8 cellular contexts compared by ENCODE assay signal in the genomic region with DNA sequence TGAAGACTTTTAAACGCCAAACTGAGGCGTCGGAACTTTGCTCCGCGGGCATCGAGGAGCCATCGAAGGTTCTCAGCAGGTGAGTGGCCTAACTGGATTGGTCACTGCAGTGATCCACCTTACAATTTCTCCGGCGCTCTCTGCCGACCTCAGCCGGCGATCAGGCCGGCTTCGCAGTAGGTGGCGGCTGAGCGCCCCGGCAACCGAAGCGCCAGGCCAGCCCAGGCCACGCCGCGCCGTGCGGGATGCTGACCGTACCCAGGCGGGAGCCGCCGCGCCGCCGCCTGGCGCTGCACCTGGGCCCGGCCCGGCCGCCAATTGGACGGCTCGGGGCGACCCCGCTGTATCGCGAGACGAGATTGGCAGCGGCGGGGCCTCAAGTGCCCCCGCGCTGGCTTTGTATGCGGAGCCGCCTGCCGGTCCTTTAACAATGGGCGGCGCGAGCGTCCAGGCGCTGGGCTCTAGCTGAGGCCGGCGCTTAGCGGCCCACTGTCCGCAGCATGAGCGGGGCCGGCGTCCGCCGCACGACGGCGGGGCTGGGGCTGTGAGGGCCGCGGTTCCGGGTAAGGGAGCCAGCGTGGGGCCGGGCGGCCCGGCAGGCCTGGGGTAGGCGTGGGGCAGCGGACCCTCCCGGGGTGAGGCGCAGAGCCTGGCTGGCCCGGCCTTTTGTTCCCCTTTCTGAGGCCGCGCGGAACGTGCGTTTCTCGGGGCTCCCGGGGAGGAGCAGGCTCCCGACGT. TPM values are rescaled to one million over a fixed set of nuclear protein-coding genes. Genes with fewer than 3 reads are reported as not detected.
DNase-seq lines count a peak whose midpoint lies in the region; ATAC-seq and TF ChIP-seq lines count a peak whose summit lies in the region.

A gene with protein sequence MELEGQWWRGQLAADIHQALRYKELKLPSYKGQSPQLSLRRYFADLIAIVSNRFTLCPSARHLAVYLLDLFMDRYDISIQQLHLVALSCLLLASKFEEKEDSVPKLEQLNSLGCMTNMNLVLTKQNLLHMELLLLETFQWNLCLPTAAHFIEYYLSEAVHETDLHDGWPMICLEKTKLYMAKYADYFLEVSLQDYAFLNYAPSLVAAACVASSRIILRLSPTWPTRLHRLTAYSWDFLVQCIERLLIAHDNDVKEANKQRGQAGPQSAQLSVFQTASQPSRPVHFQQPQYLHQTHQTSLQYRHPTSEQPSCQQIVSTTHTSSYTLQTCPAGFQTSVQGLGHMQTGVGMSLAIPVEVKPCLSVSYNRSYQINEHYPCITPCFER (plus strand): TSS at position 427 of the 738 bp plus-strand sequence. CDS start 811 bp downstream, outside the sequence.

- no peaks in the 10 kb centered on the region for H4K20me1 ChIP-seq in fibroblast of lung (ENCODE audit: control insufficient read depth, extremely low read depth, insufficient read depth, low read length)

- peak within 1 kb of the TSS; percentile 96 for H2AFZ ChIP-seq in fibroblast of lung (ENCODE audit: low read length)

- ATAC-seq in GM21526 (IDR thresholded peaks at IDR 0.05; ENCODE audit: low FRiP score, unreplicated experiment) = peak; percentile 82
- ATAC-seq in Panc1 = peak; percentile 97
- peak; percentile 94 for ATAC-seq in activated T-cell treated with anti-CD3 and anti-CD28 coated beads, Interleukin-2, amount 50 U/mL, for 72 hours (replicated peaks in 1 of 2)
- ATAC-seq in naive B cell (ENCODE audit: low read depth in 2 of 2) = peak; percentile 86

- H3K27ac ChIP-seq in Panc1 (ENCODE audit: low read length) = peak within 1 kb of the TSS; percentile 89
- peak within 1 kb of the TSS; percentile 82 for H3K27ac ChIP-seq in fibroblast of lung (ENCODE audit: insufficient read depth, low read length)

- intact Hi-C loops in Panc1 (cut with micrococcal nuclease; ENCODE audit: unreplicated experiment) = no loop called here

- peak within 1 kb of the TSS; percentile 85 for H3K4me2 ChIP-seq in fibroblast of lung (ENCODE audit: extremely low read depth, insufficient read depth, low read length)

- H3K36me3 ChIP-seq in Panc1 (ENCODE audit: control insufficient read depth, insufficient read depth, low read length) (no peaks in the 10 kb centered on the region), fibroblast of lung (ENCODE audit: control insufficient read depth, insufficient read depth, low read length) (no peaks in the 10 kb centered on the region)

- H3K27me3 ChIP-seq in Panc1 (ENCODE audit: control insufficient read depth, insufficient read depth, low read length) (peaks cover 2% of the 10 kb centered on the region), fibroblast of lung (ENCODE audit: control insufficient read depth, insufficient read depth, low read length) (no peaks in the 10 kb centered on the region)

- H3K9me3 ChIP-seq in Panc1 (ENCODE audit: control insufficient read depth, insufficient read depth, low read depth, low read length) (no peaks in the 10 kb centered on the region), fibroblast of lung (ENCODE audit: control insufficient read depth, insufficient read depth, low read depth, low read length) (no peaks in the 10 kb centered on the region)

- peak within 1 kb of the TSS; percentile 89 to 90 for H3K4me3 Mint-ChIP-seq in activated T-cell treated with anti-CD3 and anti-CD28 coated beads, Interleukin-2, amount 50 U/mL, for 72 hours
- H3K4me3 Mint-ChIP-seq in naive B cell = peak within 1 kb of the TSS; percentile 91 to 97 (median 94)

- CTCF ChIA-PET in Panc1 (lab: Charles Lee) = interaction anchor here (0.6 kb wide), 1 partner anchor 22 kb away, joined by 5 read pairs; no protein-coding TSS in a partner anchor

- peak within 1 kb of the TSS; percentile 49 for H3K27ac Mint-ChIP-seq in activated T-cell treated with anti-CD3 and anti-CD28 coated beads, Interleukin-2, amount 50 U/mL, for 72 hours
- H3K27ac Mint-ChIP-seq in naive B cell = peak within 1 kb of the TSS; percentile 86 to 96 (median 92)

- peaks cover 19% of the 10 kb centered on the region for H3K4me1 ChIP-seq in Panc1 (ENCODE audit: control insufficient read depth, insufficient read depth, low read length)
- H3K4me1 ChIP-seq in fibroblast of lung (ENCODE audit: control insufficient read depth, extremely low read depth, insufficient read depth, low read length) = no peaks in the 10 kb centered on the region

- H3K4me1 Mint-ChIP-seq in activated T-cell treated with anti-CD3 and anti-CD28 coated beads, Interleukin-2, amount 50 U/mL, for 72 hours (ENCODE audit: low read depth) = peaks cover 42% of the 10 kb centered on the region
- peaks cover 29 to 46% (median 41%) of the 10 kb centered on the region in 3 donors for H3K4me1 Mint-ChIP-seq in naive B cell

- peaks cover 29% of the 10 kb centered on the region for H3K79me2 ChIP-seq in fibroblast of lung (ENCODE audit: control insufficient read depth, insufficient read depth, low read length)

- in situ Hi-C loops in Panc1 (cut with HindIII; ENCODE audit: low pct_unique_long_range_greater_than_20kb, low sequenced_read_pairs) = no loop called here

- BruUV-seq in Panc1 (replicated peaks; lab: Mats Ljungman, UMichigan) = no TSS peak

- peaks cover 5 to 14% of the 10 kb centered on the region in 2 donors for H3K36me3 Mint-ChIP-seq in activated T-cell treated with anti-CD3 and anti-CD28 coated beads, Interleukin-2, amount 50 U/mL, for 72 hours (ENCODE audit: insufficient read depth in 2 of 2)
- no peaks in the 10 kb centered on the region for H3K36me3 Mint-ChIP-seq in naive B cell

- H3K4me3 ChIP-seq in Panc1 (ENCODE audit: low read depth in 2 of 2, low read length in 2 of 2) (peak within 1 kb of the TSS; percentile 88 to 90), fibroblast of lung (replicated peaks in 1 of 4; ENCODE audit: control extremely low read depth in 1 of 4, insufficient read depth in 1 of 4, low read depth in 3 of 4, low read length in 4 of 4) (peak within 1 kb of the TSS; percentile 73 to 92 (median 86))

- DNase-seq in DMS153 treated with DMSO at 0.1 percent for 48 hours (lab: John Stamatoyannopoulos, UW; ENCODE audit: unreplicated experiment) = peak; percentile 77
- peak; percentile 95 for DNase-seq in HuH-7 (ENCODE audit: low spot score)
- no peak for DNase-seq in Panc1 (ENCODE audit: low read depth, low spot score)
- DNase-seq in activated T-cell treated with anti-CD3 and anti-CD28 coated beads, Interleukin-2, amount 50 U/mL, for 72 hours = peak; percentile 89
- peak; percentile 89 to 90 for DNase-seq in fibroblast of lung (ENCODE audit: low read depth in 2 of 2)
- peak; percentile 86 for DNase-seq in naive B cell
- peak; percentile 67 for DNase-seq in stimulated activated CD8-positive, alpha-beta memory T cell treated with anti-CD3 and anti-CD28 coated beads, Interleukin-7, amount 100 ng/mL, for 48 hours (ENCODE audit: extremely low read depth in 1 of 2, low read depth in 1 of 2)

- POLR2A ChIA-PET in Panc1 (lab: Charles Lee) = no interaction called here

- peak within 1 kb of the TSS; percentile 92 for H3K9ac ChIP-seq in fibroblast of lung (ENCODE audit: insufficient read depth, low read length)

- H3K9me3 Mint-ChIP-seq in activated T-cell treated with anti-CD3 and anti-CD28 coated beads, Interleukin-2, amount 50 U/mL, for 72 hours = no peaks in the 10 kb centered on the region
- no peaks in the 10 kb centered on the region for H3K9me3 Mint-ChIP-seq in naive B cell

- TF ChIP-seq CTCF in Panc1 (IDR thresholded peaks at IDR 0.05) (peak; percentile 38), fibroblast of lung (conservative IDR thresholded peaks at IDR 0.05 in 1 of 2, IDR thresholded peaks at IDR 0.05 in 1 of 2; ENCODE audit: low read depth in 1 of 2, low read length in 2 of 2) (peak; percentile 5 to 10)

- peaks cover 8% of the 10 kb centered on the region for H3K27me3 Mint-ChIP-seq in activated T-cell treated with anti-CD3 and anti-CD28 coated beads, Interleukin-2, amount 50 U/mL, for 72 hours (ENCODE audit: low read depth)
- H3K27me3 Mint-ChIP-seq in naive B cell = no peaks in the 10 kb centered on the region

RNA-seq across cellular contexts. Expression of the gene that starts here (rescaled TPM):
- total RNA-seq in Panc1 (2021; ENCODE audit: unreplicated experiment) (15.2 TPM), fibroblast of lung (5.6 and 6.7 TPM in 2 replicates)
- 7.8 TPM for polyA plus RNA-seq in Panc1 (2012; ENCODE audit: insufficient read length)
- 1 to 10 TPM; 5.6 to 6.4 TPM for total RNA-seq in activated T-cell treated with anti-CD3 and anti-CD28 coated beads, Interleukin-2, amount 50 U/mL, for 72 hours
- polyA plus RNA-seq in fibroblast of lung (5.7 and 6.5 TPM in 2 replicates), naive B cell (ENCODE audit: low read depth in 6 of 6) (1 to 10 TPM in 3 of 6 donors, under 1 TPM in 2, not detected in 1; 0.88 to 1.5 (median 1.2) TPM)
- 3.5 and 3.8 TPM in 2 replicates for polyA plus RNA-seq in fibroblast of lung (2012)
- 1.5 and 3.0 TPM in 2 replicates for polyA minus RNA-seq in fibroblast of lung (ENCODE audit: low replicate concordance)
